Comparison of ENCODE assay signal across 8 cellular contexts in genomic region chr11:74255741-74256369, GRCh38. TPM values are rescaled to one million over a fixed set of nuclear protein-coding genes. Genes with fewer than 3 reads are reported as not detected.
DNase-seq lines count a peak whose midpoint lies in the region; ATAC-seq and TF ChIP-seq lines count a peak whose summit lies in the region.

No MANE protein-coding gene starts in this region.

- no peak for ATAC-seq in GM21423 (IDR thresholded peaks at IDR 0.05; ENCODE audit: unreplicated experiment)

- H3K4me3 Mint-ChIP-seq in brain (no peak overlapping the region), immature natural killer cell (no peak overlapping the region)

- H3K4me1 Mint-ChIP-seq in brain: peaks cover 14% of the 10 kb centered on the region
- peaks cover 0 to 6% of the 10 kb centered on the region in 2 donors for H3K4me1 Mint-ChIP-seq in immature natural killer cell

- H3K27ac Mint-ChIP-seq in brain (peak overlapping the region in 3 of 5 experiments; percentile 35 to 65 (median 49)), immature natural killer cell (no peak overlapping the region)

- H3K9me3 Mint-ChIP-seq in brain (no peaks in the 10 kb centered on the region), immature natural killer cell (no peaks in the 10 kb centered on the region)

- H3K36me3 Mint-ChIP-seq in brain (peaks cover 14% of the 10 kb centered on the region), immature natural killer cell (peaks cover 4 to 28% (median 15%) of the 10 kb centered on the region in 3 donors)

- peak; percentile 95 to 96 for TF ChIP-seq CTCF in brain (conservative IDR thresholded peaks at IDR 0.05)

- peaks cover 6% of the 10 kb centered on the region for H3K27me3 Mint-ChIP-seq in brain
- peaks cover 2 to 3% (median 2%) of the 10 kb centered on the region in 3 donors for H3K27me3 Mint-ChIP-seq in immature natural killer cell (ENCODE audit: low read depth in 3 of 3)

- DNase-seq in DMS 273 (lab: John Stamatoyannopoulos, UW; ENCODE audit: unreplicated experiment) (peak; percentile 71), DMS 273 treated with DMSO at 0.1 percent for 48 hours (lab: John Stamatoyannopoulos, UW) (no peak), NCI-H1092 treated with DMSO at 0.1 percent for 48 hours (lab: John Stamatoyannopoulos, UW) (peak; percentile 75), T-helper 9 cell (peak; percentile 16), immature natural killer cell (peak; percentile 27 to 38 (median 35))
- peak; percentile 10 to 30 (median 23) for DNase-seq in stimulated activated CD4-positive, alpha-beta T cell treated with anti-CD3 and anti-CD28 coated beads, Interleukin-1b, Interleukin-23, amount 100 ng/mL, for 24 hours (ENCODE audit: low read depth in 4 of 4, low spot score in 1 of 4)

RNA-seq across cellular contexts. Expression of gene P4HA3, which starts 55.6 kb away (rescaled TPM):
- 2.1 TPM for polyA plus RNA-seq in brain (ENCODE audit: insufficient read depth, low read depth, low replicate concordance)
- polyA plus RNA-seq in immature natural killer cell: not detected

Comparison
In these comparisons a context has a peak if more than half of its experiments do, and no peak if none do; other contexts are left out.
1. H3K27ac Mint-ChIP-seq: peak in brain (3 of 5); none in immature natural killer cell (0 of 6).